16 cellular contexts compared by ENCODE assay signal in genomic region chr2:131451265-131451949, GRCh38. TPM values are rescaled to one million over a fixed set of nuclear protein-coding genes. Genes with fewer than 3 reads are reported as not detected.
DNase-seq lines count a peak whose midpoint lies in the region; ATAC-seq lines count a peak whose summit lies in the region.
"Not testable (repeated sequence)": the region's sequence is repeated elsewhere in the genome, so short reads cannot be mapped to it uniquely, and the experiment has no call there.
"Had no signal": no experiment of that assay in that cellular context is flagged by ENCODE, and none has a peak within 500 bp of the region (broad histone marks: within the 10 kb centered on the region; RNA-seq: fewer than 3 reads in every experiment).

No MANE protein-coding gene starts in this region.

- not testable (repeated sequence) for H3K9me3 Mint-ChIP-seq in activated T-cell treated with anti-CD3 and anti-CD28 coated beads, Interleukin-2, amount 50 U/mL, for 4 hours

- H3K36me3 Mint-ChIP-seq in activated T-cell treated with anti-CD3 and anti-CD28 coated beads, Interleukin-2, amount 50 U/mL, for 4 hours (ENCODE audit: insufficient read depth), result not testable (repeated sequence)

- not testable (repeated sequence) for H3K4me3 Mint-ChIP-seq in activated T-cell treated with anti-CD3 and anti-CD28 coated beads, Interleukin-2, amount 50 U/mL, for 4 hours

- H3K4me1 Mint-ChIP-seq in activated T-cell treated with anti-CD3 and anti-CD28 coated beads, Interleukin-2, amount 50 U/mL, for 4 hours (ENCODE audit: low read depth), result not testable (repeated sequence)

- ATAC-seq in GM18858 (IDR thresholded peaks at IDR 0.05; ENCODE audit: unreplicated experiment) (peak; percentile 92), GM19395 (IDR thresholded peaks at IDR 0.05; ENCODE audit: unreplicated experiment) (peak; percentile 88), GM21576 (IDR thresholded peaks at IDR 0.05; ENCODE audit: unreplicated experiment) (peak; percentile 87), HG02840 (IDR thresholded peaks at IDR 0.05; ENCODE audit: low FRiP score, unreplicated experiment) (peak; percentile 81), HG03103 (IDR thresholded peaks at IDR 0.05; ENCODE audit: low read depth, unreplicated experiment) (peak; percentile 87), HG03565 (IDR thresholded peaks at IDR 0.05; ENCODE audit: unreplicated experiment) (peak; percentile 92)
- peak; percentile 63 to 73 for ATAC-seq in activated T-cell treated with anti-CD3 and anti-CD28 coated beads, Interleukin-2, amount 50 U/mL, for 4 hours
- peak; percentile 49 for ATAC-seq in stimulated activated naive CD8-positive, alpha-beta T cell treated with anti-CD3 and anti-CD28 coated beads, Interleukin-15, Interleukin-2, amounts not matched to agents 100 U/mL and 50 U/mL, for 24 hours

- H3K27me3 Mint-ChIP-seq in activated T-cell treated with anti-CD3 and anti-CD28 coated beads, Interleukin-2, amount 50 U/mL, for 4 hours (ENCODE audit: low read depth), result peaks cover 22% of the 10 kb centered on the region

- DNase-seq in activated T-cell treated with anti-CD3 and anti-CD28 coated beads, Interleukin-2, amount 50 U/mL, for 4 hours; stimulated activated naive CD8-positive, alpha-beta T cell treated with anti-CD3 and anti-CD28 coated beads, Interleukin-15, Interleukin-2, amounts not matched to agents 100 U/mL and 50 U/mL, for 24 hours: not testable (repeated sequence)

RNA-seq across cellular contexts. Expression of gene TUBA3D, which starts 24.5 kb away (rescaled TPM):
- total RNA-seq in activated T-cell treated with anti-CD3 and anti-CD28 coated beads, Interleukin-2, amount 50 U/mL, for 4 hours, result not detected
- total RNA-seq: activated T-helper 1 cell treated with anti-CD3 and anti-CD28 coated beads, Interleukin-12 subunit alpha, Interleukin-12 subunit beta, Interleukin-2, Interleukin-4 antibody, amounts not matched to agents 30 ng/mL and 10 ng/mL and 1 ng/mL, durations not matched to agents 14 hours and 24 hours and 36 hours; ascending aorta; glomerular endothelial cell; natural killer cell treated with Interleukin-12 subunit alpha and Interleukin-12 subunit beta and Interleukin-15 and Interleukin-18, amount 100 ng/mL, for 72 hours; SJCRH30; stomach; T-cell; tibial nerve had no signal

RNA-seq across cellular contexts. Expression of gene MZT2A, which starts 40.8 kb away (rescaled TPM):
- total RNA-seq in activated T-cell treated with anti-CD3 and anti-CD28 coated beads, Interleukin-2, amount 50 U/mL, for 4 hours, result 100 to 1,000 TPM in 2 of 3 donors, 10 to 100 TPM in 1; 54.5 to 166 (median 115) TPM
